ENCODE assay signal across 24 cellular contexts in genomic region chrX:19448077-19448476, GRCh38.
"Had no signal": no experiment of that assay in that cellular context is flagged by ENCODE, and none has a peak within 500 bp of the region (broad histone marks: within the 10 kb centered on the region; RNA-seq: fewer than 3 reads in every experiment).

No MANE protein-coding gene starts in this region.

- H3K9me3 ChIP-seq: esophagus muscularis mucosa, gastrocnemius medialis, mucosa of descending colon, neutrophil, suprapubic skin, thyroid gland had no signal

- H3K27ac ChIP-seq: coronary artery, dorsolateral prefrontal cortex, esophagus muscularis mucosa, gastrocnemius medialis, neutrophil, suprapubic skin, thyroid gland had no signal

- H3K4me1 Mint-ChIP-seq: immature natural killer cell; naive thymus-derived CD8-positive, alpha-beta T cell; stimulated activated effector memory CD8-positive, alpha-beta T cell treated with anti-CD3 and anti-CD28 coated beads, Interleukin-12 subunit alpha, Interleukin-12 subunit beta, amount 100 ng/mL, for 72 hours had no signal

- DNase-seq: dorsolateral prefrontal cortex; effector CD8-positive, alpha-beta T cell; gastrocnemius medialis; glutamatergic neuron; immature natural killer cell; kidney; left colon; mammary epithelial cell; mucosa of descending colon; naive thymus-derived CD8-positive, alpha-beta T cell; posterior cingulate gyrus; right cardiac atrium; stimulated activated CD4-positive, alpha-beta T cell treated with anti-CD3 and anti-CD28 coated beads, Interleukin-4, amount 100 ng/mL, for 1 hour; stimulated activated CD8-positive, alpha-beta memory T cell treated with anti-CD3 and anti-CD28 coated beads, Interleukin-4, amount 100 ng/mL, for 48 hours; stimulated activated naive CD8-positive, alpha-beta T cell treated with anti-CD3 and anti-CD28 coated beads, Interleukin-15, Interleukin-2, amounts not matched to agents 100 U/mL and 50 U/mL, for 24 hours; thyroid gland had no signal

- H3K27ac Mint-ChIP-seq: immature natural killer cell; naive thymus-derived CD8-positive, alpha-beta T cell; stimulated activated effector memory CD8-positive, alpha-beta T cell treated with anti-CD3 and anti-CD28 coated beads, Interleukin-12 subunit alpha, Interleukin-12 subunit beta, amount 100 ng/mL, for 72 hours; type B pancreatic cell had no signal

- H3K4me3 Mint-ChIP-seq: immature natural killer cell; naive thymus-derived CD8-positive, alpha-beta T cell; stimulated activated effector memory CD8-positive, alpha-beta T cell treated with anti-CD3 and anti-CD28 coated beads, Interleukin-12 subunit alpha, Interleukin-12 subunit beta, amount 100 ng/mL, for 72 hours; type B pancreatic cell had no signal

- H3K36me3 ChIP-seq: esophagus muscularis mucosa, gastrocnemius medialis, neutrophil, suprapubic skin, thyroid gland had no signal

- H3K9me3 Mint-ChIP-seq: immature natural killer cell; stimulated activated effector memory CD8-positive, alpha-beta T cell treated with anti-CD3 and anti-CD28 coated beads, Interleukin-12 subunit alpha, Interleukin-12 subunit beta, amount 100 ng/mL, for 72 hours had no signal

- ATAC-seq: gastrocnemius medialis; left colon; mucosa of descending colon; naive thymus-derived CD8-positive, alpha-beta T cell; right cardiac atrium; stimulated activated effector memory CD8-positive, alpha-beta T cell treated with anti-CD3 and anti-CD28 coated beads, Interleukin-12 subunit alpha, Interleukin-12 subunit beta, amount 100 ng/mL, for 72 hours; stimulated activated naive CD8-positive, alpha-beta T cell treated with anti-CD3 and anti-CD28 coated beads, Interleukin-15, Interleukin-2, amounts not matched to agents 100 U/mL and 50 U/mL, for 24 hours had no signal

- H3K4me1 ChIP-seq: esophagus muscularis mucosa, gastrocnemius medialis, suprapubic skin, thyroid gland had no signal

- H3K27me3 Mint-ChIP-seq: type B pancreatic cell had no signal

- H3K27me3 ChIP-seq: esophagus muscularis mucosa, gastrocnemius medialis, neutrophil, suprapubic skin, thyroid gland had no signal

- FAIRE-seq: endometrium, kidney, urothelium cell line had no signal

- H3K36me3 Mint-ChIP-seq: immature natural killer cell; naive thymus-derived CD8-positive, alpha-beta T cell; stimulated activated effector memory CD8-positive, alpha-beta T cell treated with anti-CD3 and anti-CD28 coated beads, Interleukin-12 subunit alpha, Interleukin-12 subunit beta, amount 100 ng/mL, for 72 hours; type B pancreatic cell had no signal

- H3K4me3 ChIP-seq: coronary artery, dorsolateral prefrontal cortex, esophagus muscularis mucosa, gastrocnemius medialis, mucosa of descending colon, suprapubic skin, thyroid gland had no signal
